8 cellular contexts compared by ENCODE assay signal in genomic region chr15:82472269-82472982, GRCh38. TPM values are rescaled to one million over a fixed set of nuclear protein-coding genes. Genes with fewer than 3 reads are reported as not detected.
DNase-seq lines count a peak whose midpoint lies in the region; ATAC-seq, FAIRE-seq and TF ChIP-seq lines count a peak whose summit lies in the region.
"Not testable (repeated sequence)": the region's sequence is repeated elsewhere in the genome, so short reads cannot be mapped to it uniquely, and the experiment has no call there.

No MANE protein-coding gene starts in this region.

- DNase-seq in D341Med (ENCODE audit: low spot score) (peak; percentile 16), GM23338 (ENCODE audit: low spot score) (peak; percentile 27), RPMI8226 (peak; percentile 1), chondrocyte (ENCODE audit: low spot score) (peak; percentile 96), heart right ventricle (peak in 1 of 2 donors; percentile 11), ovary (peak in 4 of 5 donors; percentile 11 to 32 (median 22)), transverse colon (peak; percentile 16)
- not testable (repeated sequence) for DNase-seq in HepG2 (ENCODE audit: low spot score)

- not testable (repeated sequence) for FAIRE-seq in HepG2 (lab: Jason Lieb, UNC)

- H3K9ac ChIP-seq in HepG2 (ENCODE audit: insufficient read depth, low read depth, low read length), result not testable (repeated sequence)

- not testable (repeated sequence) for TF ChIP-seq CTCF in GM23338 (conservative IDR thresholded peaks at IDR 0.05; ENCODE audit: low read depth in 2 of 2); chondrocyte (IDR thresholded peaks at IDR 0.05); heart right ventricle (IDR thresholded peaks at IDR 0.05); HepG2 (CRISPR knock-in tag; IDR thresholded peaks at IDR 0.05); ovary (IDR thresholded peaks at IDR 0.05); transverse colon (IDR thresholded peaks at IDR 0.05)

- H3K4me2 ChIP-seq in GM23338; HepG2 (ENCODE audit: low read depth, low read length): not testable (repeated sequence)

- not testable (repeated sequence) for TF ChIP-seq POLR2A in HepG2 (IDR thresholded peaks at IDR 0.05; ENCODE audit: insufficient read depth in 1 of 2, low read depth in 2 of 2, low read length in 2 of 2); ovary (IDR thresholded peaks at IDR 0.05); transverse colon (IDR thresholded peaks at IDR 0.05)

- not testable (repeated sequence) for H3K27ac Mint-ChIP-seq in GM23338; chondrocyte (ENCODE audit: unreplicated experiment)

- CTCF ChIA-PET in HepG2 (lab: Yijun Ruan, JAX; ENCODE audit: low intra/inter-chr PET ratio, low total read pairs), result not testable (repeated sequence)

- H3K4me1 Mint-ChIP-seq in GM23338; chondrocyte (ENCODE audit: low read depth): not testable (repeated sequence)

- 90 to 94% methylated on average over 25 to 29 of the region's 32 CpGs for WGBS in heart right ventricle, 2 donors
- 91% methylated on average over 14 of the region's 32 CpGs for WGBS in HepG2 (ENCODE audit: low lambda C conversion rate)
- WGBS in ovary, 3 donors, result 83 to 88% (median 88%) methylated on average over 27 to 31 of the region's 32 CpGs
- WGBS in transverse colon (ENCODE audit: low coverage in 1 of 2), 2 donors, result 81% methylated on average over 23 of the region's 32 CpGs; no CpG with 5 or more reads in 1 of the 2 donors

- not testable (repeated sequence) for H3K9me2 ChIP-seq in GM23338 (ENCODE audit: insufficient read depth)

- H3K27me3 ChIP-seq in GM23338 (ENCODE audit: insufficient read depth); heart right ventricle; HepG2 (ENCODE audit: control insufficient read depth in 1 of 2, insufficient read depth in 2 of 2, low read length in 2 of 2); ovary; transverse colon: not testable (repeated sequence)

- not testable (repeated sequence) for H3K79me2 ChIP-seq in GM23338 (replicated peaks; ENCODE audit: insufficient read depth); HepG2 (ENCODE audit: insufficient read depth, low read length)

- not testable (repeated sequence) for H3K9me3 Mint-ChIP-seq in GM23338; chondrocyte (ENCODE audit: low read depth)

- H3K4me3 ChIP-seq in GM23338; heart right ventricle; HepG2 (replicated peaks in 1 of 3; ENCODE audit: insufficient read depth in 1 of 3, low read depth in 2 of 3, low read length in 3 of 3); ovary; transverse colon: not testable (repeated sequence)

- not testable (repeated sequence) for H2AFZ ChIP-seq in GM23338; HepG2 (ENCODE audit: low read length)

- not testable (repeated sequence) for H3K9me3 ChIP-seq in heart right ventricle; HepG2 (ENCODE audit: low read length); ovary; transverse colon

- not testable (repeated sequence) for H4K20me1 ChIP-seq in GM23338 (replicated peaks; ENCODE audit: insufficient read depth); HepG2 (ENCODE audit: insufficient read depth, low read length)

- TF ChIP-seq RAD21 in HepG2 (CRISPR knock-in tag; IDR thresholded peaks at IDR 0.05), result not testable (repeated sequence)

- intact Hi-C loops in heart right ventricle (cut with DNase I); HepG2 (cut with micrococcal nuclease; ENCODE audit: unreplicated experiment); ovary (cut with DNase I); transverse colon (cut with DNase I; ENCODE audit: low total_unique reads): not testable (repeated sequence)

- H3K36me3 Mint-ChIP-seq in GM23338 (ENCODE audit: low read depth); chondrocyte (ENCODE audit: low read depth): not testable (repeated sequence)

- not testable (repeated sequence) for H3K27me3 Mint-ChIP-seq in GM23338 (ENCODE audit: insufficient read depth, low read depth, poor library complexity); chondrocyte (ENCODE audit: low read depth)

- not testable (repeated sequence) for BruUV-seq in HepG2 (replicated peaks; lab: Mats Ljungman, UMichigan)

- ATAC-seq in GM23338 (peak; percentile 48), heart right ventricle (peak in 5 of 8 donors; percentile 14 to 72 (median 44))
- not testable (repeated sequence) for ATAC-seq in HepG2

- H3F3A ChIP-seq in GM23338 (replicated peaks; ENCODE audit: low read depth), result not testable (repeated sequence)

- H3K4me1 ChIP-seq in GM23338 (ENCODE audit: insufficient read depth); HepG2 (ENCODE audit: insufficient read depth, low read length); ovary (ENCODE audit: insufficient read depth); transverse colon: not testable (repeated sequence)
- H3K4me1 ChIP-seq in heart right ventricle, result peaks cover 0 to 11% (median 0%) of the 10 kb centered on the region in 9 donors

- in situ Hi-C loops in HepG2 (cut with HindIII; ENCODE audit: extremely low pct_ligation_motif_present, low pct_unique_long_range_greater_than_20kb); transverse colon (cut with MboI; ENCODE audit: low pct_ligation_motif_present in 1 of 4, low pct_unique_long_range_greater_than_20kb in 1 of 4, low sequenced_read_pairs in 3 of 4): not testable (repeated sequence)

- POLR2A ChIA-PET in HepG2 (lab: Yijun Ruan, JAX), result not testable (repeated sequence)

- not testable (repeated sequence) for H3K27ac ChIP-seq in GM23338 (ENCODE audit: low read depth); heart right ventricle; HepG2 (ENCODE audit: extremely low read length, insufficient read depth, low read length); ovary; transverse colon

- not testable (repeated sequence) for H3K36me3 ChIP-seq in GM23338 (ENCODE audit: insufficient read depth); heart right ventricle; HepG2 (replicated peaks in 1 of 2; ENCODE audit: control insufficient read depth in 1 of 2, insufficient read depth in 2 of 2, low read length in 2 of 2); ovary; transverse colon

- not testable (repeated sequence) for H3K4me3 Mint-ChIP-seq in GM23338; chondrocyte (ENCODE audit: unreplicated experiment)

- TF ChIP-seq EP300 in HepG2 (IDR thresholded peaks at IDR 0.05; ENCODE audit: low read depth in 2 of 2, low read length in 2 of 2); HepG2 (CRISPR knock-in tag; IDR thresholded peaks at IDR 0.05; ENCODE audit: borderline replicate concordance); ovary (IDR thresholded peaks at IDR 0.05); transverse colon (IDR thresholded peaks at IDR 0.05; ENCODE audit: low read depth): not testable (repeated sequence)

TF ChIP-seq in HepG2, 621 proteins besides CTCF, POLR2A, EP300 and RAD21:
- peak; percentile 54 for TF ChIP-seq HNRNPK (IDR thresholded peaks at IDR 0.05; ENCODE audit: low read depth, low read length, poor library complexity, severe bottlenecking)

RNA-seq across cellular contexts. Expression of gene GOLGA6L9, which starts 42.8 kb away (rescaled TPM):
- total RNA-seq in GM23338 (2014; rRNA removed; shearing (Covaris generic)), result 12.7 and 13.0 TPM in 2 replicates
- polyA plus RNA-seq in GM23338 (2016; fragmentation: Nextera tagmentation; extraction: Ambion mirVana), result 9.6 and 11.0 TPM in 2 replicates
- total RNA-seq in chondrocyte, result 2.4 to 4.2 TPM (median 2.9 TPM) in 3 replicates
- total RNA-seq in heart right ventricle, result 1 to 10 TPM in 6 of 10 donors, under 1 TPM in 4; 0.66 to 1.6 (median 1.1) TPM
- 10 to 100 TPM in 1 of 2 donors, 1 to 10 TPM in 1; 1.4 to 33.6 TPM for polyA plus RNA-seq in heart right ventricle
- total RNA-seq in HepG2 (2016; rRNA removed; fragmentation: Illumina TruSeq; extraction: Trizol), result 1.3 and 2.2 TPM in 2 replicates
- total RNA-seq in HepG2 (2016; cell fraction: cytosol; rRNA removed; fragmentation: Illumina TruSeq; extraction: Trizol; ENCODE audit: low read depth), result 0.51 and 1.1 TPM in 2 replicates
- total RNA-seq in HepG2 (2016; cell fraction: insoluble cytoplasmic fraction; rRNA removed; fragmentation: Illumina TruSeq; extraction: Trizol), result 1.2 and 2.1 TPM in 2 replicates
- 1.00 and 1.0 TPM in 2 replicates for total RNA-seq in HepG2 (2016; cell fraction: membrane; rRNA removed; fragmentation: Illumina TruSeq; extraction: Trizol)
- 5.5 and 6.0 TPM in 2 replicates for total RNA-seq in HepG2 (2016; cell fraction: nucleus; rRNA removed; fragmentation: Illumina TruSeq; extraction: Trizol)
- 4.0 and 4.1 TPM in 2 replicates for polyA plus RNA-seq in HepG2 (2011; rRNA removed)
- polyA plus RNA-seq in HepG2 (2011; cell fraction: cytosol; rRNA removed), result 1.2 and 1.8 TPM in 2 replicates
- polyA plus RNA-seq in HepG2 (2011; cell fraction: nucleus; rRNA removed), result 8.9 and 10.5 TPM in 2 replicates
- 4.8 and 5.4 TPM in 2 replicates for polyA plus RNA-seq in HepG2 (2012)
- polyA plus RNA-seq in HepG2 (2016; cell fraction: cytosol; fragmentation: Illumina TruSeq; extraction: Trizol; ENCODE audit: low read depth), result 0.15 TPM in 2 replicates
- 1.3 and 1.5 TPM in 2 replicates for polyA plus RNA-seq in HepG2 (2016; cell fraction: insoluble cytoplasmic fraction; fragmentation: Illumina TruSeq; extraction: Trizol; ENCODE audit: low read depth)
- polyA plus RNA-seq in HepG2 (2016; cell fraction: membrane; fragmentation: Illumina TruSeq; extraction: Trizol; ENCODE audit: low read depth), result 0.65 and 1.0 TPM in 2 replicates
- 21.4 and 23.2 TPM in 2 replicates for polyA plus RNA-seq in HepG2 (2016; cell fraction: nucleus; fragmentation: Illumina TruSeq; extraction: Trizol; ENCODE audit: insufficient read depth, low read depth)
- polyA minus RNA-seq in HepG2 (2011; rRNA and poly(A)+ RNA removed; ENCODE audit: low replicate concordance), result 0.91 and 1.1 TPM in 2 replicates
- 0.40 and 0.79 TPM in 2 replicates for polyA minus RNA-seq in HepG2 (2011; cell fraction: cytosol; rRNA and poly(A)+ RNA removed)
- polyA minus RNA-seq in HepG2 (2011; cell fraction: nucleus; rRNA and poly(A)+ RNA removed), result 6.4 and 6.7 TPM in 2 replicates
- total RNA-seq in ovary, result 1 to 10 TPM; 2.7 to 5.5 (median 3.4) TPM
- polyA plus RNA-seq in ovary, result 1 to 10 TPM; 2.6 to 2.7 TPM
- total RNA-seq in transverse colon, result 10 to 100 TPM in 1 of 4 donors, 1 to 10 TPM in 3; 2.6 to 13.1 (median 6.6) TPM
